ENCODE assay signal across 22 cellular contexts in the genomic region with DNA sequence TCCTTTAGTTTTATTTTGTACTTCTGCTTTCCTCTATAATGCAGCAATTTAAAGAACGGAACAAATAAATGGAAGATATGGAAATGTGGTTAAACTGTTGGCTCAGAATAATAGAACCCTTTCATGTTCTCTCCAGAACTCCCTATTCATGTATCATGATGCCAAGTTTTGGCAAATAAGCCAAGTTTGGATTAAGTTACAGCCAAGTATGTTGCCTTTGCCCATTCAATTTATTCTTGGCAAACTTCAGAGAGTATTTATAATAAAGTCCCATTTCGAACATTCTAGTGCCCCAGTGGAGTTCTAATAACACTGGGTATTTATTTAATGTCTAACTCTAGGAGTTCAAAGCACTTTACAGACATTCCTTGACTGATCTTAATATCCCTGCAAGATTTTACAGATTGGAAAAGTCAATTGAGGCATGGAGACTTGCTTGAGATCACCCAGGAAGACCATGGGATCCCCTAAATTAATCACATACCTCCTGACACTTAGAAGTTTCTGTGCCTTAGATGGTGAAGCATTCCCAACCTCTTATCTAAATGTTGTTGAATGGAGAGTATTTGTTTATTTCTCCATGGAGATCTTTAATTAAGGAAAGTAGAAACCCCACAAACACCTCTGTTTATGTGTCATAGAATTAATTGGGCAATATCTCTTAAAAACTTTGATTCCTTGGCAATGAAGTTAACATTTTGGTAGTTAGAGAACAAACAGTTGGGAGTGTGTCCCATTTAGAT.
A peak's percentile ranks its signal among the peaks of the same experiment; 100 is the strongest.
DNase-seq lines count a peak whose midpoint lies in the region; ATAC-seq and TF ChIP-seq lines count a peak whose summit lies in the region.
"Had no signal": no experiment of that assay in that cellular context is flagged by ENCODE, and none has a peak within 500 bp of the region (broad histone marks: within the 10 kb centered on the region; RNA-seq: fewer than 3 reads in every experiment).

No MANE protein-coding gene starts in this region.

- H3K27me3 ChIP-seq in adipocyte (replicated peaks; ENCODE audit: control insufficient read depth, insufficient read depth, low read length): no peaks in the 10 kb centered on the region
- no peaks in the 10 kb centered on the region for H3K27me3 ChIP-seq in fibroblast of lung (ENCODE audit: control insufficient read depth, insufficient read depth, low read length)

- no peaks in the 10 kb centered on the region for H3K36me3 ChIP-seq in adipocyte (ENCODE audit: control insufficient read depth, insufficient read depth, low read length, severe bottlenecking)
- no peaks in the 10 kb centered on the region for H3K36me3 ChIP-seq in fibroblast of lung (ENCODE audit: control insufficient read depth, insufficient read depth, low read length)
- H3K36me3 ChIP-seq: thoracic aorta, WERI-Rb-1 had no signal

- ATAC-seq in omental fat pad (ENCODE audit: low FRiP score): peak; percentile 66
- ATAC-seq: left colon had no signal

- no peak overlapping the region for H3K4me2 ChIP-seq in fibroblast of lung (ENCODE audit: extremely low read depth, insufficient read depth, low read length)
- H3K4me2 ChIP-seq: smooth muscle cell had no signal

- no peak overlapping the region for H2AFZ ChIP-seq in fibroblast of lung (ENCODE audit: low read length)

- peaks cover 13% of the 10 kb centered on the region for H3K36me3 Mint-ChIP-seq in glutamatergic neuron (ENCODE audit: unreplicated experiment)
- H3K36me3 Mint-ChIP-seq: CD14-positive monocyte had no signal

- H3K27ac ChIP-seq in fibroblast of lung (ENCODE audit: insufficient read depth, low read length): no peak overlapping the region
- H3K27ac ChIP-seq: WERI-Rb-1 had no signal

- H3K79me2 ChIP-seq in fibroblast of lung (ENCODE audit: control insufficient read depth, insufficient read depth, low read length): no peaks in the 10 kb centered on the region

- peaks cover 4% of the 10 kb centered on the region for H3K9me3 Mint-ChIP-seq in glutamatergic neuron (ENCODE audit: unreplicated experiment)

- H3K9ac ChIP-seq in adipocyte (ENCODE audit: low read length) (no peak overlapping the region), fibroblast of lung (ENCODE audit: insufficient read depth, low read length) (no peak overlapping the region)

- H3K4me3 ChIP-seq in adipocyte (ENCODE audit: low read length) (no peak overlapping the region), fibroblast of lung (replicated peaks in 1 of 4; ENCODE audit: control extremely low read depth in 1 of 4, insufficient read depth in 1 of 4, low read depth in 3 of 4, low read length in 4 of 4) (no peak overlapping the region)
- H3K4me3 ChIP-seq: smooth muscle cell, thoracic aorta had no signal

- no peaks in the 10 kb centered on the region for H4K20me1 ChIP-seq in fibroblast of lung (ENCODE audit: control insufficient read depth, extremely low read depth, insufficient read depth, low read length)

- peaks cover 4% of the 10 kb centered on the region for H3K9me3 ChIP-seq in adipocyte (ENCODE audit: control insufficient read depth, low read length)
- no peaks in the 10 kb centered on the region for H3K9me3 ChIP-seq in fibroblast of lung (ENCODE audit: control insufficient read depth, insufficient read depth, low read depth, low read length)
- H3K9me3 ChIP-seq: thoracic aorta had no signal

- peaks cover 6% of the 10 kb centered on the region for H3K27me3 Mint-ChIP-seq in glutamatergic neuron (ENCODE audit: unreplicated experiment)

- no peak for TF ChIP-seq CTCF in fibroblast of lung (conservative IDR thresholded peaks at IDR 0.05 in 1 of 2, IDR thresholded peaks at IDR 0.05 in 1 of 2; ENCODE audit: low read depth in 1 of 2, low read length in 2 of 2)
- no peak for TF ChIP-seq CTCF in omental fat pad (IDR thresholded peaks at IDR 0.05)
- TF ChIP-seq CTCF in glutamatergic neuron (IDR thresholded peaks at IDR 0.05; ENCODE audit: partially characterized antibody, unreplicated experiment): no peak

- H3K4me3 Mint-ChIP-seq in glutamatergic neuron (ENCODE audit: unreplicated experiment): no peak overlapping the region
- H3K4me3 Mint-ChIP-seq: nephron progenitor cell had no signal

- peaks cover 2% of the 10 kb centered on the region for H3K4me1 Mint-ChIP-seq in glutamatergic neuron (ENCODE audit: low read depth, unreplicated experiment)
- H3K4me1 Mint-ChIP-seq: CD14-positive monocyte had no signal

- H3K4me1 ChIP-seq in adipocyte (ENCODE audit: control insufficient read depth, insufficient read depth, low read length): peaks cover 12% of the 10 kb centered on the region
- no peaks in the 10 kb centered on the region for H3K4me1 ChIP-seq in fibroblast of lung (ENCODE audit: control insufficient read depth, extremely low read depth, insufficient read depth, low read length)

- no peak overlapping the region for H3K27ac Mint-ChIP-seq in glutamatergic neuron (ENCODE audit: unreplicated experiment)
- H3K27ac Mint-ChIP-seq: CD14-positive monocyte, nephron progenitor cell had no signal

- DNase-seq in DMS 273 treated with DMSO at 0.1 percent for 48 hours (lab: John Stamatoyannopoulos, UW) (peak; percentile 16), adipocyte (ENCODE audit: low read depth) (peak; percentile 24), fibroblast of lung (ENCODE audit: low read depth in 2 of 2) (peak; percentile 47 to 72), omental fat pad (ENCODE audit: low spot score) (no peak), OCI-M1 (lab: John Stamatoyannopoulos, UW) (no peak), inferior parietal cortex (ENCODE audit: extremely low spot score) (no peak), glutamatergic neuron (no peak), GOT3 (lab: John Stamatoyannopoulos, UW) (no peak)
- DNase-seq: activated CD4-positive, alpha-beta T cell treated with anti-CD3 and anti-CD28 coated beads, Interleukin-2, amount 50 U/mL, for 48 hours; activated gamma-delta T cell; central memory CD4-positive, alpha-beta T cell; IMR-90; left colon; midbrain; NCI-H1417 treated with DMSO at 0.1 percent for 48 hours; nephron progenitor cell; stimulated activated CD4-positive, alpha-beta T cell treated with anti-CD3 and anti-CD28 coated beads, Interleukin-4, amount 100 ng/mL, for 1 hour; stimulated activated naive CD4-positive, alpha-beta T cell; WERI-Rb-1 had no signal

Comparison
In these comparisons a context has a peak if more than half of its experiments do, and no peak if none do; other contexts are left out.
1. DNase-seq: peak in DMS 273 treated with DMSO at 0.1 percent for 48 hours (single experiment), adipocyte (single experiment) and fibroblast of lung (2 of 2); none in omental fat pad (single experiment), OCI-M1 (single experiment), inferior parietal cortex (single experiment), glutamatergic neuron (single experiment) and GOT3 (single experiment).